ENCODE assay signal across 20 cellular contexts in the genomic region with DNA sequence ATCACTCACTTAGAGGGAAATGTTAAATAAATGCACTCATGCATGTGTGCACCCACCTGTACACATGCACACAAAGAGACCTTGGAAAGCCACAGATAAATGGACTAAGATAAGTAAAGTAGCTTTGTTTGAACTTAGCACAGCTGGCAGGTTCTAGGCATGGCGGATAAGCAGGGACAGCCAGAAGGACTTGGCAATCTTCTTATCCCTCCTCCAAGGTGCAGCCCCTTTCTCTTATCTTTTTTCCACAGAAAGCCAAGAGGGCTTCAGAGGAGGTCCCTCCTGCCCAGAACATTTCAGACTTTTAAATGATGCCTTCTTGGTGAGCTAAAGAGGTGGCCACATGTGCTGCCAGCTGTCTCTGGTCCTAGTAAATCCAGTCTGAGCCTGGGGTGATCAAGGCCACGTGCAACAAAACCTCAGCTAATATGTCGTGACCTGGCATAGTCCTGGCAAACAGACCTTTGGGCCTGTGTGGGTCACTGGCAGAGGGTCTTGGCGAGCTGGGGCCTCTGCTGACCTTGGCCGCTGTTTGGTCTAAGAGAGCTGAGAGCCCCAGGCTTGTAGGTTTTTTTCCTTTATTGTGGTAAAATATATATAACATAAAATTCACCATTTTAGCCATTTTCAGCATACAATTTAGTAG.
"Had no signal": no experiment of that assay in that cellular context is flagged by ENCODE, and none has a peak within 500 bp of the region (broad histone marks: within the 10 kb centered on the region; RNA-seq: fewer than 3 reads in every experiment).

No MANE protein-coding gene starts in this region.

- DNase-seq: activated B cell treated with CpG ODN at 0.5 μM for 24 hours; activated CD4-positive, alpha-beta memory T cell treated with anti-CD3 and anti-CD28 coated beads for 36 hours; activated CD4-positive, alpha-beta T cell treated with anti-CD3 and anti-CD28 coated beads, Interleukin-2, amount 10 ng/mL, durations not matched to agents 7 days and 5 days; activated CD8-positive, alpha-beta memory T cell treated with anti-CD3 and anti-CD28 coated beads for 24 hours; activated effector memory CD4-positive, alpha-beta T cell treated with anti-CD3 and anti-CD28 coated beads, Interleukin-2, amount 50 U/mL, for 16 hours; activated naive CD4-positive, alpha-beta T cell treated with Interleukin-2 at 50 U/mL for 16 hours; activated naive CD8-positive, alpha-beta T cell treated with anti-CD3 and anti-CD28 coated beads, Interleukin-2, amount 50 U/mL, for 24 hours; activated T-cell treated with anti-CD3 and anti-CD28 coated beads, Interleukin-2, amount 50 U/mL, for 4 hours; amniotic stem cell; KG1; NCI-H1048; NCI-H1930; NCI-H2171; NCI-H2227 treated with DMSO at 0.1 percent for 48 hours; NCI-H446 treated with DMSO at 0.1 percent for 48 hours; NCI-H526 treated with DMSO at 0.1 percent for 48 hours; SHP77 treated with DMSO at 0.1 percent for 48 hours had no signal

- H3K27me3 ChIP-seq: ascending aorta had no signal

- H3K4me1 ChIP-seq: ascending aorta had no signal

- H3K4me3 ChIP-seq: ascending aorta, PC-9 had no signal

- H3K9me3 ChIP-seq: ascending aorta had no signal

- H3K36me3 ChIP-seq: ascending aorta had no signal

- H3K27ac ChIP-seq: ascending aorta, PC-9 had no signal

- ATAC-seq: activated naive CD4-positive, alpha-beta T cell treated with anti-CD3 and anti-CD28 coated beads, Interleukin-2, amount 50 U/mL, for 72 hours; activated naive CD8-positive, alpha-beta T cell treated with anti-CD3 and anti-CD28 coated beads, Interleukin-2, amount 50 U/mL, for 24 hours; activated T-cell treated with anti-CD3 and anti-CD28 coated beads, Interleukin-2, amount 50 U/mL, for 4 hours had no signal
